In the genomic region with DNA sequence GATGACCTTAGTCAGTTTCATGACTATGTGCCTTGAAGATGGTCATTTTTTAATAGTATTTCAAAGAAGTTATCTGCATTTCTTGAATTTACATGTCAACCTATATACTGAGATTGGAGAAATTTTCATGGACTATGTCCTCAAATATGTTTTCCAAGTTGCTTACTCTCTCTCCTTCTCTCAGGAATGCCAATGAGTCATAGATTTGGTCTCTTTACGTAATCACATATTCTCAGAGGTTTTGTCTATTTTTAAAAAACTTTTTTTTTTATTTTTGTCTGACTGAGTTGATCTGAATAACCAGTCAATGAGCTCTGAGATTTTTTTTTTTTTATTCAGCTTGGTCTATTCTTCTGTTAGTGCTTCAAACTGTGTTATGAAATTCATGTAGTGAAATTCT, we compare ENCODE assay signal across 17 cellular contexts.
"Had no signal": no experiment of that assay in that cellular context is flagged by ENCODE, and none has a peak within 500 bp of the region (broad histone marks: within the 10 kb centered on the region; RNA-seq: fewer than 3 reads in every experiment).

No MANE protein-coding gene starts in this region.

- H3K4me1 Mint-ChIP-seq: immature natural killer cell, naive B cell, nephron progenitor cell had no signal

- H3K27me3 ChIP-seq: colonic mucosa, esophagus squamous epithelium, stomach had no signal

- H3K9me3 ChIP-seq: colonic mucosa, esophagus squamous epithelium, prostate gland had no signal

- H3K4me1 ChIP-seq: colonic mucosa, esophagus squamous epithelium, parathyroid adenoma, prostate gland, stomach had no signal

- H3K36me3 Mint-ChIP-seq: immature natural killer cell, naive B cell had no signal

- H3K27ac Mint-ChIP-seq: immature natural killer cell, naive B cell, nephron progenitor cell had no signal

- DNase-seq: colonic mucosa; dermis blood vessel endothelial cell; esophagus squamous epithelium; immature natural killer cell; left colon; left ventricle myocardium superior; mesendoderm; naive B cell; nephron progenitor cell; retina; stimulated activated naive CD4-positive, alpha-beta T cell; stomach had no signal

- H2AFZ ChIP-seq: parathyroid adenoma had no signal

- H3K4me3 Mint-ChIP-seq: immature natural killer cell, naive B cell, nephron progenitor cell had no signal

- H3K9ac ChIP-seq: parathyroid adenoma had no signal

- ATAC-seq: left colon, left ventricle myocardium superior, sciatic nerve had no signal

- H3K27me3 Mint-ChIP-seq: naive B cell had no signal

- H3K36me3 ChIP-seq: colonic mucosa, esophagus squamous epithelium, prostate gland, stomach had no signal

- H3K4me3 ChIP-seq: colonic mucosa, esophagus squamous epithelium, lung, prostate gland, skin epidermis, stomach had no signal

- H3K79me2 ChIP-seq: parathyroid adenoma had no signal

- H3K27ac ChIP-seq: colonic mucosa, esophagus squamous epithelium, parathyroid adenoma, prostate gland, skin epidermis, stomach had no signal
